ENCODE assay signal across 11 cellular contexts in genomic region chr4:153705743-153706468, GRCh38. TPM values are rescaled to one million over a fixed set of nuclear protein-coding genes. Genes with fewer than 3 reads are reported as not detected.
A peak's percentile ranks its signal among the peaks of the same experiment; 100 is the strongest.
DNase-seq lines count a peak whose midpoint lies in the region; ATAC-seq lines count a peak whose summit lies in the region.
"Had no signal": no experiment of that assay in that cellular context is flagged by ENCODE, and none has a peak within 500 bp of the region (broad histone marks: within the 10 kb centered on the region; RNA-seq: fewer than 3 reads in every experiment).

No MANE protein-coding gene starts in this region.

- intact Hi-C loops in dendritic cell treated with granulocyte-macrophage colony-stimulating factor and Interleukin-4, amounts not matched to agents 40 ng/mL and 50 ng/mL, for 4 days (cut with micrococcal nuclease), result no loop called here
- intact Hi-C loops in cardiac septum (cut with DNase I), result no loop called here

- ATAC-seq in GM19023 (IDR thresholded peaks at IDR 0.05; ENCODE audit: unreplicated experiment) (peak; percentile 60), HG02610 (IDR thresholded peaks at IDR 0.05; ENCODE audit: unreplicated experiment) (peak; percentile 62), HG03439 (IDR thresholded peaks at IDR 0.05; ENCODE audit: unreplicated experiment) (no peak)
- ATAC-seq: left ventricle myocardium superior had no signal

- H3K4me1 Mint-ChIP-seq in dendritic cell treated with granulocyte-macrophage colony-stimulating factor and Interleukin-4, amounts not matched to agents 40 ng/mL and 50 ng/mL, for 4 days (ENCODE audit: low read depth), result peaks cover 31% of the 10 kb centered on the region

- H3K36me3 Mint-ChIP-seq in dendritic cell treated with granulocyte-macrophage colony-stimulating factor and Interleukin-4, amounts not matched to agents 40 ng/mL and 50 ng/mL, for 4 days (ENCODE audit: low read depth), result peaks cover 44% of the 10 kb centered on the region

- in situ Hi-C loops in KBM-7 (cut with MboI; ENCODE audit: low pct_unique_long_range_greater_than_20kb, low sequenced_read_pairs), result no loop called here

- H3K4me3 Mint-ChIP-seq in dendritic cell treated with granulocyte-macrophage colony-stimulating factor and Interleukin-4, amounts not matched to agents 40 ng/mL and 50 ng/mL, for 4 days, result peak overlapping the region; percentile 30

- DNase-seq in KBM-7, result peak; percentile 73
- no peak for DNase-seq in cardiac septum (ENCODE audit: low spot score)
- no peak for DNase-seq in effector CD8-positive, alpha-beta T cell (lab: John Stamatoyannopoulos, UW)
- DNase-seq: activated CD4-positive, CD25-positive, alpha-beta regulatory T cell; anterior cingulate cortex; left ventricle myocardium superior; NCI-H748 treated with DMSO at 0.1 percent for 48 hours had no signal

- no peaks in the 10 kb centered on the region for H3K9me3 Mint-ChIP-seq in dendritic cell treated with granulocyte-macrophage colony-stimulating factor and Interleukin-4, amounts not matched to agents 40 ng/mL and 50 ng/mL, for 4 days

- H3K27ac Mint-ChIP-seq in dendritic cell treated with granulocyte-macrophage colony-stimulating factor and Interleukin-4, amounts not matched to agents 40 ng/mL and 50 ng/mL, for 4 days, result peak overlapping the region; percentile 51

- no peaks in the 10 kb centered on the region for H3K27me3 Mint-ChIP-seq in dendritic cell treated with granulocyte-macrophage colony-stimulating factor and Interleukin-4, amounts not matched to agents 40 ng/mL and 50 ng/mL, for 4 days

RNA-seq across cellular contexts. Expression of gene TLR2, which starts 21.8 kb away (rescaled TPM):
- 5.1 TPM for total RNA-seq in cardiac septum

RNA-seq across cellular contexts. Expression of gene RNF175, which starts 53.9 kb away (rescaled TPM):
- total RNA-seq in cardiac septum, result 1.00 TPM
